ENCODE assay signal across 1 cellular context in the genomic region with DNA sequence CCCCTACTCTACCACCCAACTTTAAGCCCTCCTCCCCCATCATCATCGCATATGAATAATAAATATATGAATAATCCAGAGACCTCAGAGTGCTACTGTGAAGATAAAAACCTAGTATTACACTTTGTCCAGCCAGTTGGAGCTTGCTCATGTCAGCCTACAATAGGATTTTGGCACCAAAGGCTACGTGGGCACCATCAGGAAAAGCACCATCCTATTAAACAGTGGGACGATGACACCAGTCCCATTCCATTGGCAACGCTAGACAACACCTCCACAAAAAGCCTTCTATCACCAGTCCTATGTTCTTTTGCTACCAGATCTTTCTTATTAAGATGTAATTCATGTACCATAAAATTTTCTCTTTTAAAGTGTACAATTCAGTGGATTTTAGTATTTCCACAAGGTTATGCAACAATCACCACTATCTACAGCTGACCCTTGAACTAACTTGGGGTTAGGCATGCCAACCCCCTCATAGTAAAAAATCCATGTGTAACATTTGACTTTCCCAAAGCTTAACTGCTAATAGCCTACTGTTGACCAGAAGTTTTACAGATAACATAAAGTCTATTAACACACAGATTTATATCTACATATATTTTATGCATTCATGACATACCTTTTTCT.
TF ChIP-seq lines count a peak whose summit lies in the region.

No MANE protein-coding gene starts in this region.

TF ChIP-seq in HepG2, 621 proteins besides CTCF, POLR2A, EP300 and RAD21 (continued from another document and continues in another):
- TF ChIP-seq ZXDC (CRISPR knock-in tag; IDR thresholded peaks at IDR 0.05) = no peak
- TF ChIP-seq TFE3 (CRISPR knock-in tag; IDR thresholded peaks at IDR 0.05) = no peak
- TF ChIP-seq ZNF792 (CRISPR knock-in tag; IDR thresholded peaks at IDR 0.05) = 0 out of 2 replicates have a peak, but pooled peaks have one; percentile 26
- TF ChIP-seq NR2F6 (IDR thresholded peaks at IDR 0.05) = peak; percentile 48
- TF ChIP-seq NR2F6 (CRISPR knock-in tag; IDR thresholded peaks at IDR 0.05) = 0 out of 2 replicates have a peak, but pooled peaks have one; percentile 54
- TF ChIP-seq, protein P1, sequence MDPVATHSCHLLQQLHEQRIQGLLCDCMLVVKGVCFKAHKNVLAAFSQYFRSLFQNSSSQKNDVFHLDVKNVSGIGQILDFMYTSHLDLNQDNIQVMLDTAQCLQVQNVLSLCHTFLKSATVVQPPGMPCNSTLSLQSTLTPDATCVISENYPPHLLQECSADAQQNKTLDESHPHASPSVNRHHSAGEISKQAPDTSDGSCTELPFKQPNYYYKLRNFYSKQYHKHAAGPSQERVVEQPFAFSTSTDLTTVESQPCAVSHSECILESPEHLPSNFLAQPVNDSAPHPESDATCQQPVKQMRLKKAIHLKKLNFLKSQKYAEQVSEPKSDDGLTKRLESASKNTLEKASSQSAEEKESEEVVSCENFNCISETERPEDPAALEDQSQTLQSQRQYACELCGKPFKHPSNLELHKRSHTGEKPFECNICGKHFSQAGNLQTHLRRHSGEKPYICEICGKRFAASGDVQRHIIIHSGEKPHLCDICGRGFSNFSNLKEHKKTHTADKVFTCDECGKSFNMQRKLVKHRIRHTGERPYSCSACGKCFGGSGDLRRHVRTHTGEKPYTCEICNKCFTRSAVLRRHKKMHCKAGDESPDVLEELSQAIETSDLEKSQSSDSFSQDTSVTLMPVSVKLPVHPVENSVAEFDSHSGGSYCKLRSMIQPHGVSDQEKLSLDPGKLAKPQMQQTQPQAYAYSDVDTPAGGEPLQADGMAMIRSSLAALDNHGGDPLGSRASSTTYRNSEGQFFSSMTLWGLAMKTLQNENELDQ (CRISPR knock-in tag; IDR thresholded peaks at IDR 0.05; ENCODE audit: borderline replicate concordance) = no peak
- TF ChIP-seq HNRNPUL1 (IDR thresholded peaks at IDR 0.05; ENCODE audit: low read depth, low read length) = no peak
- TF ChIP-seq ZBTB8A (CRISPR knock-in tag; IDR thresholded peaks at IDR 0.05; ENCODE audit: borderline replicate concordance, low read depth) = no peak
- TF ChIP-seq RARA (CRISPR knock-in tag; IDR thresholded peaks at IDR 0.05) = peak; percentile 29; the same call in 1 of the 2 replicates
- TF ChIP-seq STAT5B (CRISPR knock-in tag; IDR thresholded peaks at IDR 0.05) = no peak
- TF ChIP-seq CEBPB (IDR thresholded peaks at IDR 0.05; ENCODE audit: borderline replicate concordance, low read depth, low read length) = peak; percentile 51; the same call in 1 of the 2 replicates
- peak; percentile 61; the same call in 1 of the 2 replicates for TF ChIP-seq ISL2 (CRISPR knock-in tag; IDR thresholded peaks at IDR 0.05)
- peak; percentile 65; the same call in 1 of the 2 replicates for TF ChIP-seq HNF4G (IDR thresholded peaks at IDR 0.05; ENCODE audit: borderline replicate concordance, low read depth, low read length)
- no peak for TF ChIP-seq HNF4G (CRISPR knock-in tag; IDR thresholded peaks at IDR 0.05; ENCODE audit: borderline replicate concordance, low read depth)
- TF ChIP-seq KLF9 (CRISPR knock-in tag; IDR thresholded peaks at IDR 0.05; ENCODE audit: low read depth) = no peak
- TF ChIP-seq, protein P2, sequence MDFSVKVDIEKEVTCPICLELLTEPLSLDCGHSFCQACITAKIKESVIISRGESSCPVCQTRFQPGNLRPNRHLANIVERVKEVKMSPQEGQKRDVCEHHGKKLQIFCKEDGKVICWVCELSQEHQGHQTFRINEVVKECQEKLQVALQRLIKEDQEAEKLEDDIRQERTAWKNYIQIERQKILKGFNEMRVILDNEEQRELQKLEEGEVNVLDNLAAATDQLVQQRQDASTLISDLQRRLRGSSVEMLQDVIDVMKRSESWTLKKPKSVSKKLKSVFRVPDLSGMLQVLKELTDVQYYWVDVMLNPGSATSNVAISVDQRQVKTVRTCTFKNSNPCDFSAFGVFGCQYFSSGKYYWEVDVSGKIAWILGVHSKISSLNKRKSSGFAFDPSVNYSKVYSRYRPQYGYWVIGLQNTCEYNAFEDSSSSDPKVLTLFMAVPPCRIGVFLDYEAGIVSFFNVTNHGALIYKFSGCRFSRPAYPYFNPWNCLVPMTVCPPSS (IDR thresholded peaks at IDR 0.05) = no peak
- TF ChIP-seq, protein P3, sequence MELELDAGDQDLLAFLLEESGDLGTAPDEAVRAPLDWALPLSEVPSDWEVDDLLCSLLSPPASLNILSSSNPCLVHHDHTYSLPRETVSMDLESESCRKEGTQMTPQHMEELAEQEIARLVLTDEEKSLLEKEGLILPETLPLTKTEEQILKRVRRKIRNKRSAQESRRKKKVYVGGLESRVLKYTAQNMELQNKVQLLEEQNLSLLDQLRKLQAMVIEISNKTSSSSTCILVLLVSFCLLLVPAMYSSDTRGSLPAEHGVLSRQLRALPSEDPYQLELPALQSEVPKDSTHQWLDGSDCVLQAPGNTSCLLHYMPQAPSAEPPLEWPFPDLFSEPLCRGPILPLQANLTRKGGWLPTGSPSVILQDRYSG (CRISPR knock-in tag; IDR thresholded peaks at IDR 0.05) = no peak
- peak; percentile 28; the same call in 1 of the 2 replicates for TF ChIP-seq NCOR1 (IDR thresholded peaks at IDR 0.05; ENCODE audit: borderline replicate concordance, low read length)
- TF ChIP-seq, protein P4, sequence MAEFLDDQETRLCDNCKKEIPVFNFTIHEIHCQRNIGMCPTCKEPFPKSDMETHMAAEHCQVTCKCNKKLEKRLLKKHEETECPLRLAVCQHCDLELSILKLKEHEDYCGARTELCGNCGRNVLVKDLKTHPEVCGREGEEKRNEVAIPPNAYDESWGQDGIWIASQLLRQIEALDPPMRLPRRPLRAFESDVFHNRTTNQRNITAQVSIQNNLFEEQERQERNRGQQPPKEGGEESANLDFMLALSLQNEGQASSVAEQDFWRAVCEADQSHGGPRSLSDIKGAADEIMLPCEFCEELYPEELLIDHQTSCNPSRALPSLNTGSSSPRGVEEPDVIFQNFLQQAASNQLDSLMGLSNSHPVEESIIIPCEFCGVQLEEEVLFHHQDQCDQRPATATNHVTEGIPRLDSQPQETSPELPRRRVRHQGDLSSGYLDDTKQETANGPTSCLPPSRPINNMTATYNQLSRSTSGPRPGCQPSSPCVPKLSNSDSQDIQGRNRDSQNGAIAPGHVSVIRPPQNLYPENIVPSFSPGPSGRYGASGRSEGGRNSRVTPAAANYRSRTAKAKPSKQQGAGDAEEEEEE (CRISPR knock-in tag; IDR thresholded peaks at IDR 0.05; ENCODE audit: borderline replicate concordance) = no peak
- no peak for TF ChIP-seq DMAP1 (CRISPR knock-in tag; IDR thresholded peaks at IDR 0.05)
- TF ChIP-seq, protein P5, sequence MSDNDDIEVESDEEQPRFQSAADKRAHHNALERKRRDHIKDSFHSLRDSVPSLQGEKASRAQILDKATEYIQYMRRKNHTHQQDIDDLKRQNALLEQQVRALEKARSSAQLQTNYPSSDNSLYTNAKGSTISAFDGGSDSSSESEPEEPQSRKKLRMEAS (IDR thresholded peaks at IDR 0.05) = no peak
- TF ChIP-seq RELA (CRISPR knock-in tag; IDR thresholded peaks at IDR 0.05) = no peak
- peak; percentile 32; the same call in 1 of the 2 replicates for TF ChIP-seq SOX5 (CRISPR knock-in tag; IDR thresholded peaks at IDR 0.05; ENCODE audit: borderline replicate concordance)
- peak; percentile 39; the same call in 1 of the 2 replicates for TF ChIP-seq NR2C2 (CRISPR knock-in tag; IDR thresholded peaks at IDR 0.05; ENCODE audit: borderline replicate concordance)
- TF ChIP-seq ZNF644 (CRISPR knock-in tag; IDR thresholded peaks at IDR 0.05; ENCODE audit: low read depth) = 0 out of 2 replicates have a peak, but pooled peaks have one; percentile 50
- peak; percentile 17; the same call in 1 of the 2 replicates for TF ChIP-seq BCL6 (CRISPR knock-in tag; IDR thresholded peaks at IDR 0.05)
- TF ChIP-seq SNAI1 (CRISPR knock-in tag; IDR thresholded peaks at IDR 0.05; ENCODE audit: borderline replicate concordance) = no peak
- no peak for TF ChIP-seq ZBTB38 (CRISPR knock-in tag; IDR thresholded peaks at IDR 0.05)
- peak; percentile 34; the same call in 1 of the 2 replicates for TF ChIP-seq FOXP4 (CRISPR knock-in tag; IDR thresholded peaks at IDR 0.05)
- TF ChIP-seq HNF4A (CRISPR knock-in tag; IDR thresholded peaks at IDR 0.05) = peak; percentile 81
- no peak for TF ChIP-seq MAFF (IDR thresholded peaks at IDR 0.05; ENCODE audit: low read depth, low read length)
- TF ChIP-seq, protein P6, sequence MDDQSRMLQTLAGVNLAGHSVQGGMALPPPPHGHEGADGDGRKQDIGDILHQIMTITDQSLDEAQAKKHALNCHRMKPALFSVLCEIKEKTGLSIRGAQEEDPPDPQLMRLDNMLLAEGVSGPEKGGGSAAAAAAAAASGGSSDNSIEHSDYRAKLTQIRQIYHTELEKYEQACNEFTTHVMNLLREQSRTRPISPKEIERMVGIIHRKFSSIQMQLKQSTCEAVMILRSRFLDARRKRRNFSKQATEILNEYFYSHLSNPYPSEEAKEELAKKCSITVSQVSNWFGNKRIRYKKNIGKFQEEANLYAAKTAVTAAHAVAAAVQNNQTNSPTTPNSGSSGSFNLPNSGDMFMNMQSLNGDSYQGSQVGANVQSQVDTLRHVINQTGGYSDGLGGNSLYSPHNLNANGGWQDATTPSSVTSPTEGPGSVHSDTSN (CRISPR knock-in tag; IDR thresholded peaks at IDR 0.05; ENCODE audit: borderline replicate concordance) = no peak
- TF ChIP-seq, protein P7, sequence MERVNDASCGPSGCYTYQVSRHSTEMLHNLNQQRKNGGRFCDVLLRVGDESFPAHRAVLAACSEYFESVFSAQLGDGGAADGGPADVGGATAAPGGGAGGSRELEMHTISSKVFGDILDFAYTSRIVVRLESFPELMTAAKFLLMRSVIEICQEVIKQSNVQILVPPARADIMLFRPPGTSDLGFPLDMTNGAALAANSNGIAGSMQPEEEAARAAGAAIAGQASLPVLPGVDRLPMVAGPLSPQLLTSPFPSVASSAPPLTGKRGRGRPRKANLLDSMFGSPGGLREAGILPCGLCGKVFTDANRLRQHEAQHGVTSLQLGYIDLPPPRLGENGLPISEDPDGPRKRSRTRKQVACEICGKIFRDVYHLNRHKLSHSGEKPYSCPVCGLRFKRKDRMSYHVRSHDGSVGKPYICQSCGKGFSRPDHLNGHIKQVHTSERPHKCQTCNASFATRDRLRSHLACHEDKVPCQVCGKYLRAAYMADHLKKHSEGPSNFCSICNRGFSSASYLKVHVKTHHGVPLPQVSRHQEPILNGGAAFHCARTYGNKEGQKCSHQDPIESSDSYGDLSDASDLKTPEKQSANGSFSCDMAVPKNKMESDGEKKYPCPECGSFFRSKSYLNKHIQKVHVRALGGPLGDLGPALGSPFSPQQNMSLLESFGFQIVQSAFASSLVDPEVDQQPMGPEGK (CRISPR knock-in tag; IDR thresholded peaks at IDR 0.05) = peak; percentile 64; the same call in 1 of the 2 replicates
- TF ChIP-seq HNRNPL (IDR thresholded peaks at IDR 0.05; ENCODE audit: low read depth, low read length) = no peak
- TF ChIP-seq ZNF660 (CRISPR knock-in tag; IDR thresholded peaks at IDR 0.05; ENCODE audit: borderline replicate concordance, low read depth) = no peak
- TF ChIP-seq, protein P8, sequence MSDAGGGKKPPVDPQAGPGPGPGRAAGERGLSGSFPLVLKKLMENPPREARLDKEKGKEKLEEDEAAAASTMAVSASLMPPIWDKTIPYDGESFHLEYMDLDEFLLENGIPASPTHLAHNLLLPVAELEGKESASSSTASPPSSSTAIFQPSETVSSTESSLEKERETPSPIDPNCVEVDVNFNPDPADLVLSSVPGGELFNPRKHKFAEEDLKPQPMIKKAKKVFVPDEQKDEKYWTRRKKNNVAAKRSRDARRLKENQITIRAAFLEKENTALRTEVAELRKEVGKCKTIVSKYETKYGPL (CRISPR knock-in tag; IDR thresholded peaks at IDR 0.05) = peak; percentile 86
- TF ChIP-seq SUZ12 (IDR thresholded peaks at IDR 0.05; ENCODE audit: low read depth, low read length) = no peak
- TF ChIP-seq GATAD2A (CRISPR knock-in tag; IDR thresholded peaks at IDR 0.05) = peak; percentile 59
